28 cellular contexts compared by ENCODE assay signal in the genomic region with DNA sequence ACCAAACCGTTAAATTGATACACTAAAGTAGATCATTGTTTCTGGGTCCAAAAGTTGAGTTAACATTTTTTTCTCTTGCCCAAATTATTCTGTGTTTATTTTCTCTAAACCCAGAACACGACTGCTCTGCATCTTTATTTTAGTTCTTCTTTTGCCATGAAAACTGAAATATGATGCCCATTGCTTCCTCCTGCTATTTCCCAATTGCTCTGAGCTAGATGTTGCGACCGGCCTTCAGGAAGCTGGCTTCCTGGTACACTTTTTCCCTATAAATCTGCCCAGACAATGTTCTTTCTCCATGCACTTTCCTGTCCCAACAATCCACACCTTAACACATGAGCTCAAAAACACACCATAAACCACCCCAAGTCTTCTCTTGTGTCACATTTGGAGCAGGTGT.
A peak's percentile ranks its signal among the peaks of the same experiment; 100 is the strongest.
DNase-seq lines count a peak whose midpoint lies in the region; ATAC-seq and TF ChIP-seq lines count a peak whose summit lies in the region.
"Had no signal": no experiment of that assay in that cellular context is flagged by ENCODE, and none has a peak within 500 bp of the region (broad histone marks: within the 10 kb centered on the region; RNA-seq: fewer than 3 reads in every experiment).

No MANE protein-coding gene starts in this region.

- H2BK120ac ChIP-seq in IMR-90 (ENCODE audit: low read depth, low read length), result peak overlapping the region; percentile 93

- H2BK20ac ChIP-seq in IMR-90 (ENCODE audit: low read depth, low read length), result peak overlapping the region; percentile 96

- H3K18ac ChIP-seq in IMR-90 (ENCODE audit: low read depth, low read length), result peak overlapping the region; percentile 89; the same call in 1 of the 2 replicates

- H4K5ac ChIP-seq in IMR-90 (ENCODE audit: low read depth, low read length), result peak overlapping the region; percentile 90; the same call in 1 of the 2 replicates

- peak overlapping the region; percentile 90 for H2AK5ac ChIP-seq in IMR-90 (ENCODE audit: low read depth, low read length)

- H3K9ac ChIP-seq in IMR-90 (ENCODE audit: low read depth, low read length), result no peak overlapping the region

- peak overlapping the region; percentile 0 for H2AK9ac ChIP-seq in IMR-90 (replicated peaks; ENCODE audit: low read depth, low read length, poor library complexity)

- peak overlapping the region; percentile 80 for H4K91ac ChIP-seq in IMR-90 (ENCODE audit: insufficient read depth, low read depth, low read length)

- TF ChIP-seq POLR2A in IMR-90 (IDR thresholded peaks at IDR 0.05; ENCODE audit: low read depth, low read length), result no peak

- CTCF ChIA-PET in IMR-90 (lab: Yijun Ruan, JAX), result no interaction called here

- no peak for TF ChIP-seq CTCF in IMR-90 (conservative IDR thresholded peaks at IDR 0.05; ENCODE audit: low read depth, low read length)
- no peak for TF ChIP-seq CTCF in cardiac fibroblast (IDR thresholded peaks at IDR 0.05; ENCODE audit: low read depth, low read length)
- no peak for TF ChIP-seq CTCF in fibroblast of the aortic adventitia (IDR thresholded peaks at IDR 0.05; ENCODE audit: insufficient read depth, low read length)

- peak; percentile 24; the same call in 1 of the 2 replicates for ATAC-seq in IMR-90 (ENCODE audit: low read depth)
- ATAC-seq: activated CD4-positive, alpha-beta T cell treated with anti-CD3 and anti-CD28 coated beads for 36 hours; activated T-helper 17 cell treated with anti-CD3 and anti-CD28 coated beads, Interleukin-2, amount 50 U/mL, for 72 hours; effector memory CD8-positive, alpha-beta T cell; esophagus mucosa; left colon; Right ventricle myocardium inferior; stimulated activated naive B cell treated with anti-CD40 and anti-IgM and Interleukin-4, amounts not matched to agents 10 μg/mL and 1 μg/mL and 100 μg/mL, for 72 hours had no signal

- H3K9me1 ChIP-seq in IMR-90 (ENCODE audit: insufficient read depth, low read length), result peaks cover 6% of the 10 kb centered on the region; the same call in 1 of the 2 replicates

- H3K79me1 ChIP-seq in IMR-90 (ENCODE audit: low read depth in 1 of 2, low read length in 2 of 2), result peaks cover 3 to 30% of the 10 kb centered on the region in 2 experiments

- no peaks in the 10 kb centered on the region for H4K20me1 ChIP-seq in IMR-90 (ENCODE audit: insufficient read depth, low read length)

- peak overlapping the region; percentile 94 for H2BK5ac ChIP-seq in IMR-90 (ENCODE audit: low read depth, low read length, poor library complexity, severe bottlenecking)

- dilution Hi-C loops in IMR-90 (cut with HindIII; ENCODE audit: low sequenced_read_pairs, unreplicated experiment), result no loop called here

- H3K56ac ChIP-seq in IMR-90 (ENCODE audit: extremely low read depth, insufficient read depth, low read length), result peak overlapping the region; percentile 33

- H2BK15ac ChIP-seq in IMR-90 (ENCODE audit: low read depth, low read length), result peak overlapping the region; percentile 65

- H3K4me2 ChIP-seq in IMR-90 (ENCODE audit: low read depth, low read length), result peak overlapping the region; percentile 7; the same call in 1 of the 2 replicates

- intact Hi-C loops in IMR-90 (cut with micrococcal nuclease), result no loop called here

- H3K79me2 ChIP-seq in ACC112 (ENCODE audit: control insufficient read depth, insufficient read depth, low read length, unreplicated experiment), result no peaks in the 10 kb centered on the region

- peak overlapping the region; percentile 34 for H3K23ac ChIP-seq in IMR-90 (ENCODE audit: low read depth, low read length)

- no peaks in the 10 kb centered on the region for H3K36me3 ChIP-seq in ACC112 (ENCODE audit: insufficient read depth, low read length)
- no peaks in the 10 kb centered on the region for H3K36me3 ChIP-seq in IMR-90 (ENCODE audit: control insufficient read depth, insufficient read depth, low read length)
- H3K36me3 ChIP-seq in H7 (replicated peaks; ENCODE audit: control insufficient read depth, insufficient read depth, low read length), result no peaks in the 10 kb centered on the region
- H3K36me3 ChIP-seq: cardiac muscle cell, right atrium auricular region had no signal

- peak overlapping the region; percentile 58 for H3K14ac ChIP-seq in IMR-90 (replicated peaks; ENCODE audit: low read depth, low read length)

- POLR2A ChIA-PET in IMR-90 (lab: Charles Lee; ENCODE audit: unreplicated experiment), result interaction anchor here (0.5 kb wide), 1 partner anchor 24 kb away, joined by 5 read pairs; no protein-coding TSS in a partner anchor

- H3K4ac ChIP-seq in IMR-90 (ENCODE audit: low read depth, low read length), result peak overlapping the region; percentile 94

- H3K27ac ChIP-seq in ACC112 (ENCODE audit: low read depth, low read length) (peak overlapping the region; percentile 55; the same call in 1 of the 2 replicates), IMR-90 (ENCODE audit: insufficient read depth, low read length) (peak overlapping the region; percentile 57), caudate nucleus (ENCODE audit: low read depth, low read length) (no peak overlapping the region)
- H3K27ac ChIP-seq: cardiac muscle cell, coronary artery, right atrium auricular region had no signal

- H4K8ac ChIP-seq in IMR-90 (ENCODE audit: low read depth in 2 of 2, low read length in 2 of 2), result peak overlapping the region; percentile 65 to 95; a peak in 3 of 4 replicates

- TF ChIP-seq RAD21 in IMR-90 (IDR thresholded peaks at IDR 0.05; ENCODE audit: low read length), result no peak

- H3K9me3 ChIP-seq in IMR-90 (ENCODE audit: control insufficient read depth, insufficient read depth, low read length), result no peaks in the 10 kb centered on the region
- H3K9me3 ChIP-seq: right atrium auricular region had no signal

- H2AFZ ChIP-seq in ACC112 (ENCODE audit: low read length, unreplicated experiment) (no peak overlapping the region), IMR-90 (replicated peaks; ENCODE audit: low read length, poor library complexity) (peak overlapping the region; percentile 0)

- H3K4me3 ChIP-seq in ACC112 (ENCODE audit: low read depth, low read length) (no peak overlapping the region; the same call in 1 of the 2 replicates), IMR-90 (ENCODE audit: insufficient read depth, low read depth, low read length) (no peak overlapping the region), cardiac fibroblast (replicated peaks in 1 of 2; ENCODE audit: low read depth in 2 of 2, low read length in 2 of 2) (no peak overlapping the region), fibroblast of the aortic adventitia (ENCODE audit: low read depth, low read length) (no peak overlapping the region), H7 (ENCODE audit: insufficient read depth, low read depth, low read length) (no peak overlapping the region)
- H3K4me3 ChIP-seq: cardiac muscle cell, coronary artery, right atrium auricular region had no signal

- no peaks in the 10 kb centered on the region for H3K27me3 ChIP-seq in ACC112 (ENCODE audit: insufficient read depth, low read length)
- no peaks in the 10 kb centered on the region for H3K27me3 ChIP-seq in IMR-90 (ENCODE audit: control insufficient read depth, insufficient read depth, low read length)
- H3K27me3 ChIP-seq in H7 (ENCODE audit: control insufficient read depth, insufficient read depth, low read length), result no peaks in the 10 kb centered on the region
- H3K27me3 ChIP-seq: cardiac muscle cell, right atrium auricular region had no signal

- peaks cover 28% of the 10 kb centered on the region for H3K4me1 ChIP-seq in ACC112 (ENCODE audit: control insufficient read depth, insufficient read depth, low read length, unreplicated experiment)
- H3K4me1 ChIP-seq in IMR-90 (ENCODE audit: control insufficient read depth, insufficient read depth, low read length), result peaks cover 15% of the 10 kb centered on the region
- H3K4me1 ChIP-seq: right atrium auricular region had no signal

- DNase-seq in IMR-90 (peak; percentile 36), cardiac fibroblast (ENCODE audit: low read depth in 2 of 2) (peak; percentile 24 to 29), fibroblast of the aortic adventitia (ENCODE audit: low read depth) (peak; percentile 24), caudate nucleus (lab: John Stamatoyannopoulos, UW) (no peak), NCI-H1694 treated with DMSO at 0.1 percent for 48 hours (lab: John Stamatoyannopoulos, UW) (no peak), KG1 (lab: John Stamatoyannopoulos, UW) (no peak), H7 (no peak)
- DNase-seq: activated CD4-positive, alpha-beta T cell treated with anti-CD3 and anti-CD28 coated beads for 36 hours; activated naive CD4-positive, alpha-beta T cell treated with anti-CD3 and anti-CD28 coated beads, Interleukin-2, amount 50 U/mL, for 16 hours; amniotic stem cell; CD4-positive, alpha-beta memory T cell; effector memory CD8-positive, alpha-beta T cell; hypothalamus; KBM-7; left colon; MM.1S; NCI-H2029 treated with DMSO at 0.1 percent for 48 hours; NCI-H524; NK-92 treated with Interleukin-12 subunit alpha and Interleukin-12 subunit beta, amount 100 ng/mL, for 24 hours; small intestine; stimulated activated naive B cell treated with anti-CD40 and anti-IgM and Interleukin-4, amounts not matched to agents 10 μg/mL and 1 μg/mL and 100 μg/mL, for 72 hours had no signal

- WGBS in IMR-90 (ENCODE audit: extremely low coverage in 2 of 2, insufficient read length in 1 of 2), 2 experiments, result 83% methylated on average over 2 of the region's 4 CpGs; no CpG with 5 or more reads in 1 of the 2 experiments

- BruUV-seq in IMR-90 (replicated peaks; lab: Mats Ljungman, UMichigan), result no TSS peak

- in situ Hi-C loops in IMR-90 (cut with MboI; ENCODE audit: low sequenced_read_pairs), result no loop called here

TF ChIP-seq in IMR-90, 13 proteins besides CTCF, POLR2A, EP300 and RAD21:
- TF ChIP-seq CHD1 (IDR thresholded peaks at IDR 0.05; ENCODE audit: low read depth, low read length) (no peak), CEBPB (IDR thresholded peaks at IDR 0.05; ENCODE audit: low read depth, low read length) (peak; percentile 64; the same call in 1 of the 2 replicates)

Comparison
In these comparisons a context has a peak if more than half of its experiments do, and no peak if none do; other contexts are left out.
1. DNase-seq: peak in IMR-90 (single experiment), cardiac fibroblast (2 of 2) and fibroblast of the aortic adventitia (single experiment); none in caudate nucleus (0 of 61), NCI-H1694 treated with DMSO at 0.1 percent for 48 hours (single experiment), KG1 (single experiment) and H7 (single experiment).